ENCODE assay signal across 13 cellular contexts in genomic region chr6:81865712-81866111, GRCh38.
A peak's percentile ranks its signal among the peaks of the same experiment; 100 is the strongest.
DNase-seq lines count a peak whose midpoint lies in the region; ATAC-seq and TF ChIP-seq lines count a peak whose summit lies in the region.
"Had no signal": no experiment of that assay in that cellular context is flagged by ENCODE, and none has a peak within 500 bp of the region (broad histone marks: within the 10 kb centered on the region; RNA-seq: fewer than 3 reads in every experiment).

No MANE protein-coding gene starts in this region.

- H3K4me2 ChIP-seq in hepatocyte = no peak overlapping the region

- no peak overlapping the region for H2AFZ ChIP-seq in hepatocyte

- no peak overlapping the region for H3K4me3 ChIP-seq in HFF-Myc (replicated peaks; ENCODE audit: low read depth, low read length)
- no peak overlapping the region for H3K4me3 ChIP-seq in astrocyte of the cerebellum (ENCODE audit: low read depth, low read length)
- H3K4me3 ChIP-seq in hepatocyte = no peak overlapping the region
- no peak overlapping the region for H3K4me3 ChIP-seq in spleen

- H3K4me1 ChIP-seq in hepatocyte (ENCODE audit: insufficient read depth) (no peaks in the 10 kb centered on the region), spleen (no peaks in the 10 kb centered on the region)
- H3K4me1 ChIP-seq: BE2C had no signal

- H3K79me2 ChIP-seq in hepatocyte = no peaks in the 10 kb centered on the region

- no peaks in the 10 kb centered on the region for H3K9me3 ChIP-seq in hepatocyte (ENCODE audit: low read depth)
- H3K9me3 ChIP-seq in spleen = no peaks in the 10 kb centered on the region
- H3K9me3 ChIP-seq: BE2C, neutrophil had no signal

- ATAC-seq in HG03159 (IDR thresholded peaks at IDR 0.05; ENCODE audit: unreplicated experiment) = no peak

- no peak overlapping the region for H3K27ac ChIP-seq in hepatocyte
- H3K27ac ChIP-seq in spleen = no peak overlapping the region
- H3K27ac ChIP-seq: neutrophil had no signal

- WGBS in hepatocyte (ENCODE audit: low lambda C conversion rate, missing lambda C conversion rate) = 47% methylated on average over 3 of the region's 3 CpGs
- WGBS in spleen, 5 donors = 62 to 78% (median 69%) methylated on average over 3 of the region's 3 CpGs

- intact Hi-C loops in spleen (cut with DNase I; ENCODE audit: low total_unique reads) = no loop called here

- H3K9me2 ChIP-seq in hepatocyte (replicated peaks; ENCODE audit: insufficient read depth) = no peaks in the 10 kb centered on the region

- no peak for TF ChIP-seq POLR2A in spleen (IDR thresholded peaks at IDR 0.05)

- H3K36me3 ChIP-seq in hepatocyte (replicated peaks; ENCODE audit: insufficient read depth, low read depth) (no peaks in the 10 kb centered on the region), spleen (no peaks in the 10 kb centered on the region)
- H3K36me3 ChIP-seq: BE2C, neutrophil had no signal

- H4K20me1 ChIP-seq in hepatocyte (ENCODE audit: insufficient read depth, poor library complexity, severe bottlenecking) = no peaks in the 10 kb centered on the region

- H3K27me3 ChIP-seq in hepatocyte = no peaks in the 10 kb centered on the region
- H3K27me3 ChIP-seq in spleen (replicated peaks in 1 of 7) = no peaks in the 10 kb centered on the region
- H3K27me3 ChIP-seq: BE2C, neutrophil had no signal

- DNase-seq in A172 (ENCODE audit: low spot score) = peak; percentile 57
- DNase-seq in HFF-Myc (ENCODE audit: extremely low read depth, low read depth) = peak; percentile 27
- peak; percentile 29 for DNase-seq in astrocyte of the cerebellum (ENCODE audit: low read depth)
- peak; percentile 25 for DNase-seq in hepatocyte (ENCODE audit: low spot score)
- no peak for DNase-seq in NCI-H2171 treated with DMSO at 0.1 percent for 48 hours (lab: John Stamatoyannopoulos, UW)
- DNase-seq in mesenteric fat pad (ENCODE audit: low spot score) = no peak
- DNase-seq in spleen = no peak
- DNase-seq: activated CD8-positive, alpha-beta memory T cell treated with anti-CD3 and anti-CD28 coated beads, Interleukin-2, amount 50 U/mL, for 4 hours; BE2C; Kasumi-1; NCI-H774 had no signal

- in situ Hi-C loops in astrocyte of the cerebellum (cut with HindIII; ENCODE audit: low sequenced_read_pairs) = no loop called here

- no peak for TF ChIP-seq CTCF in HFF-Myc (IDR thresholded peaks at IDR 0.05; ENCODE audit: low read depth, low read length, missing control alignments)
- TF ChIP-seq CTCF in astrocyte of the cerebellum (IDR thresholded peaks at IDR 0.05; ENCODE audit: low read depth, low read length, missing control alignments) = no peak
- TF ChIP-seq CTCF in hepatocyte (IDR thresholded peaks at IDR 0.05; ENCODE audit: poor library complexity) = no peak
- TF ChIP-seq CTCF in spleen (IDR thresholded peaks at IDR 0.05 in 8 of 11, conservative IDR thresholded peaks at IDR 0.05 in 3 of 11) = no peak

Comparison
In these comparisons a context has a peak if more than half of its experiments do, and no peak if none do; other contexts are left out.
1. DNase-seq: peak in A172 (single experiment), HFF-Myc (single experiment), astrocyte of the cerebellum (single experiment) and hepatocyte (single experiment); none in NCI-H2171 treated with DMSO at 0.1 percent for 48 hours (single experiment), mesenteric fat pad (single experiment) and spleen (single experiment).